14 cellular contexts compared by ENCODE assay signal in the genomic region with DNA sequence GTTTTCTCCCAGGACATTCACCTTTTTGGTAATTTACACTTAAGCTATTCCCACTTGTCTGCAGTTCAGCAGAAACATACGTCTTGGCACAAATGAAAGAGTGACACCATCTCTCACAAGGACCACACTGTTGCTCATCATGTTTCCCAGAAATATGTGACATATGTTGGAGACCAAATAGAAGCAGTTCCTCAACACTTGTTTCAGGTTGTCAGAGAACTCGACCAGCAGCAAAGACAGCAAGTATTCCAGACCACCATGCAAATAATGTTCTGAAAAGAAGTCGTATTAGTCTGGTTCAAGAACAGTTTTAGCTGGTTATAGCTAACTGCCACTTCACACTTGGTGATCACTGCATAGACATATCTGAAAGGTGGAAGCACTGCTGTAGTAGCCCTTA.
A peak's percentile ranks its signal among the peaks of the same experiment; 100 is the strongest.
DNase-seq lines count a peak whose midpoint lies in the region; ATAC-seq, FAIRE-seq and TF ChIP-seq lines count a peak whose summit lies in the region.
"Had no signal": no experiment of that assay in that cellular context is flagged by ENCODE, and none has a peak within 500 bp of the region (broad histone marks: within the 10 kb centered on the region; RNA-seq: fewer than 3 reads in every experiment).

No MANE protein-coding gene starts in this region.

- ATAC-seq in GM19467 (IDR thresholded peaks at IDR 0.05; ENCODE audit: unreplicated experiment) (peak; percentile 27), HG03575 (IDR thresholded peaks at IDR 0.05; ENCODE audit: extremely low read depth, insufficient number of reproducible peaks, low FRiP score, unreplicated experiment) (peak; percentile 22), foreskin keratinocyte (no peak), body of pancreas (no peak)
- ATAC-seq: naive thymus-derived CD8-positive, alpha-beta T cell had no signal

- no peak for TF ChIP-seq POLR2A in GM12891 (IDR thresholded peaks at IDR 0.05; ENCODE audit: low read depth, low read length)
- TF ChIP-seq POLR2A in body of pancreas (IDR thresholded peaks at IDR 0.05), result no peak

- DNase-seq in GM12891 (ENCODE audit: insufficient read length, low spot score), result no peak
- DNase-seq in foreskin keratinocyte, result no peak
- DNase-seq in NCI-H187 treated with DMSO at 0.1 percent for 48 hours (lab: John Stamatoyannopoulos, UW), result no peak
- DNase-seq in body of pancreas, result no peak
- DNase-seq in NCI-H510A treated with DMSO at 0.1 percent for 48 hours (lab: John Stamatoyannopoulos, UW), result no peak
- DNase-seq: Caco-2; naive thymus-derived CD8-positive, alpha-beta T cell; NCI-H2227 treated with DMSO at 0.1 percent for 48 hours; Peyer's patch; thyroid gland had no signal

- peak overlapping the region; percentile 29 for H3K27ac Mint-ChIP-seq in dendritic cell treated with granulocyte-macrophage colony-stimulating factor and Interleukin-4, amounts not matched to agents 40 ng/mL and 50 ng/mL, for 4 days

- H3K4me1 Mint-ChIP-seq in dendritic cell treated with granulocyte-macrophage colony-stimulating factor and Interleukin-4, amounts not matched to agents 40 ng/mL and 50 ng/mL, for 4 days (ENCODE audit: low read depth), result peaks cover 51% of the 10 kb centered on the region

- H3K27me3 ChIP-seq in foreskin keratinocyte (no peaks in the 10 kb centered on the region), body of pancreas (no peaks in the 10 kb centered on the region)
- H3K27me3 ChIP-seq: Peyer's patch, thyroid gland had no signal

- no peaks in the 10 kb centered on the region for H3K36me3 Mint-ChIP-seq in dendritic cell treated with granulocyte-macrophage colony-stimulating factor and Interleukin-4, amounts not matched to agents 40 ng/mL and 50 ng/mL, for 4 days (ENCODE audit: low read depth)
- H3K36me3 Mint-ChIP-seq: naive thymus-derived CD8-positive, alpha-beta T cell had no signal

- 64 to 66% methylated on average over 3 of the region's 3 CpGs for WGBS in body of pancreas, 2 donors

- no peaks in the 10 kb centered on the region for H3K9me3 Mint-ChIP-seq in dendritic cell treated with granulocyte-macrophage colony-stimulating factor and Interleukin-4, amounts not matched to agents 40 ng/mL and 50 ng/mL, for 4 days
- H3K9me3 Mint-ChIP-seq: naive thymus-derived CD8-positive, alpha-beta T cell had no signal

- no peak for TF ChIP-seq CTCF in foreskin keratinocyte (conservative IDR thresholded peaks at IDR 0.05)
- no peak for TF ChIP-seq CTCF in body of pancreas (IDR thresholded peaks at IDR 0.05)

- no peak overlapping the region for H3K4me3 Mint-ChIP-seq in dendritic cell treated with granulocyte-macrophage colony-stimulating factor and Interleukin-4, amounts not matched to agents 40 ng/mL and 50 ng/mL, for 4 days
- H3K4me3 Mint-ChIP-seq: naive thymus-derived CD8-positive, alpha-beta T cell had no signal

- H3K27me3 Mint-ChIP-seq in dendritic cell treated with granulocyte-macrophage colony-stimulating factor and Interleukin-4, amounts not matched to agents 40 ng/mL and 50 ng/mL, for 4 days, result no peaks in the 10 kb centered on the region
- H3K27me3 Mint-ChIP-seq: naive thymus-derived CD8-positive, alpha-beta T cell had no signal

- H3K36me3 ChIP-seq in body of pancreas (replicated peaks in 1 of 2; ENCODE audit: insufficient read depth in 1 of 2, low read depth in 2 of 2), result no peaks in the 10 kb centered on the region
- H3K36me3 ChIP-seq: Peyer's patch, thyroid gland had no signal

- H3K27ac ChIP-seq in foreskin keratinocyte (no peak overlapping the region), body of pancreas (no peak overlapping the region)
- H3K27ac ChIP-seq: thyroid gland had no signal

- H3K9me3 ChIP-seq in body of pancreas, result no peaks in the 10 kb centered on the region
- H3K9me3 ChIP-seq: Caco-2, Peyer's patch, thyroid gland had no signal

- H3K4me3 ChIP-seq in body of pancreas, result no peak overlapping the region
- H3K4me3 ChIP-seq: Peyer's patch, thyroid gland had no signal

- peak; percentile 82 for FAIRE-seq in GM12891 (lab: Jason Lieb, UNC)
- FAIRE-seq: endometrium had no signal

- no peaks in the 10 kb centered on the region for H3K4me1 ChIP-seq in foreskin keratinocyte
- peaks cover 12% of the 10 kb centered on the region for H3K4me1 ChIP-seq in body of pancreas

- intact Hi-C loops in dendritic cell treated with granulocyte-macrophage colony-stimulating factor and Interleukin-4, amounts not matched to agents 40 ng/mL and 50 ng/mL, for 4 days (cut with micrococcal nuclease), result loop anchor here (2.0 kb wide), 1 partner anchor 14 kb away; no protein-coding TSS in a partner anchor
- intact Hi-C loops in body of pancreas (cut with DNase I), result no loop called here

TF ChIP-seq in GM12891, 5 proteins besides CTCF, POLR2A, EP300 and RAD21:
- TF ChIP-seq POLR2AphosphoS5 (IDR thresholded peaks at IDR 0.05; ENCODE audit: low read depth, low read length), result no peak
- no peak for TF ChIP-seq PAX5 (IDR thresholded peaks at IDR 0.05; ENCODE audit: insufficient read depth, low read length, severe bottlenecking)
- peak; percentile 73 for TF ChIP-seq SPI1 (IDR thresholded peaks at IDR 0.05; ENCODE audit: low read depth, low read length)

Comparison
In these comparisons a context has a peak if more than half of its experiments do, and no peak if none do; other contexts are left out.
1. ATAC-seq: peak in GM19467 (single experiment) and HG03575 (single experiment); none in foreskin keratinocyte (single experiment) and body of pancreas (single experiment).